In the genomic region with DNA sequence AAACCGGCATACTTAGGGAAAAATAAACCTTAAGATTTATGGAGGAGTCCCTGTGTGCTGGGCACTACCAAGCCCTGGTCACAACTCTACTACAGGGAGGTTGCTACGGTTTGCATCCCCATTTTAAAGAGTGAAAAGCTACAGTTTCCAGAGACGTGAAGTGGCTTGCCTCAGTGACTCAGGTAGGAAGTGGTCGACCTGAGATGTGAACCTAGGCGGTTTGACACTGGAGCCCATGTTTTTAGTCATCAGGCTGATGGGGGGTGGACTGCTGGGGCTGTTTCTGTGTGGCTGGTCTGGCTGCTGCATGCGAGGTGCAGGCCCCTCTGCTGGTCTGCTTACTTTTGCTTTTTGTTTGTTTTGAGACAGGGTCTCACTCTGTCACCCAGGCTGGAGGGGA, we compare ENCODE assay signal across 14 cellular contexts. TPM values are rescaled to one million over a fixed set of nuclear protein-coding genes. Genes with fewer than 3 reads are reported as not detected.
DNase-seq lines count a peak whose midpoint lies in the region; ATAC-seq and TF ChIP-seq lines count a peak whose summit lies in the region.
"Had no signal": no experiment of that assay in that cellular context is flagged by ENCODE, and none has a peak within 500 bp of the region (broad histone marks: within the 10 kb centered on the region; RNA-seq: fewer than 3 reads in every experiment).

No MANE protein-coding gene starts in this region.

- no peak overlapping the region for H3K27ac Mint-ChIP-seq in activated naive CD4-positive, alpha-beta T cell treated with anti-CD3 and anti-CD28 coated beads for 36 hours
- peak overlapping the region; percentile 94 for H3K27ac Mint-ChIP-seq in activated CD8-positive, alpha-beta memory T cell treated with anti-CD3 and anti-CD28 coated beads, Interleukin-2, amount 10 ng/mL, durations not matched to agents 7 days and 5 days
- H3K27ac Mint-ChIP-seq in immature natural killer cell: peak overlapping the region; percentile 27 to 93 (median 76)
- peak overlapping the region; percentile 65 for H3K27ac Mint-ChIP-seq in stimulated activated naive CD8-positive, alpha-beta T cell treated with anti-CD3 and anti-CD28 coated beads, Interleukin-15, Interleukin-2, amounts not matched to agents 100 ng/mL and 50 ng/mL, for 24 hours
- H3K27ac Mint-ChIP-seq: H9 had no signal

- H3K4me2 ChIP-seq in smooth muscle cell: no peak overlapping the region

- no peaks in the 10 kb centered on the region for H3K36me3 ChIP-seq in smooth muscle cell (ENCODE audit: low read depth)
- H3K36me3 ChIP-seq: right lobe of liver had no signal

- no peak overlapping the region for H2AFZ ChIP-seq in smooth muscle cell (ENCODE audit: low read depth)

- no peak overlapping the region for H3K4me3 ChIP-seq in smooth muscle cell
- H3K4me3 ChIP-seq: right lobe of liver had no signal

- no peaks in the 10 kb centered on the region for H3K9me3 ChIP-seq in smooth muscle cell (replicated peaks; ENCODE audit: low read depth)
- H3K9me3 ChIP-seq: right lobe of liver had no signal

- peaks cover 11% of the 10 kb centered on the region for H3K27me3 ChIP-seq in smooth muscle cell (ENCODE audit: low read depth)
- H3K27me3 ChIP-seq: right lobe of liver had no signal

- intact Hi-C loops in activated naive CD4-positive, alpha-beta T cell treated with anti-CD3 and anti-CD28 coated beads for 36 hours (cut with micrococcal nuclease): no loop called here
- intact Hi-C loops in left ventricle myocardium superior (cut with micrococcal nuclease): no loop called here

- no peaks in the 10 kb centered on the region for H3F3A ChIP-seq in smooth muscle cell (ENCODE audit: low read depth)

- 75% methylated on average over 6 of the region's 6 CpGs for WGBS in smooth muscle cell (ENCODE audit: low lambda C conversion rate)

- H3K4me3 Mint-ChIP-seq in activated naive CD4-positive, alpha-beta T cell treated with anti-CD3 and anti-CD28 coated beads for 36 hours: no peak overlapping the region
- H3K4me3 Mint-ChIP-seq in activated CD8-positive, alpha-beta memory T cell treated with anti-CD3 and anti-CD28 coated beads, Interleukin-2, amount 10 ng/mL, durations not matched to agents 7 days and 5 days: peak overlapping the region; percentile 18
- peak overlapping the region; percentile 70 to 83 (median 81) for H3K4me3 Mint-ChIP-seq in immature natural killer cell
- H3K4me3 Mint-ChIP-seq in stimulated activated naive CD8-positive, alpha-beta T cell treated with anti-CD3 and anti-CD28 coated beads, Interleukin-15, Interleukin-2, amounts not matched to agents 100 ng/mL and 50 ng/mL, for 24 hours: no peak overlapping the region
- H3K4me3 Mint-ChIP-seq: H9 had no signal

- CTCF ChIA-PET in activated naive CD4-positive, alpha-beta T cell treated with anti-CD3 and anti-CD28 coated beads for 36 hours (lab: Charles Lee): no interaction called here
- CTCF ChIA-PET in activated CD8-positive, alpha-beta memory T cell treated with anti-CD3 and anti-CD28 coated beads, Interleukin-2, amount 10 ng/mL, durations not matched to agents 7 days and 5 days (lab: Charles Lee): interaction anchor here (0.6 to 4.1 kb wide), 9 partner anchors 11 to 447 kb away, joined by 3 to 31 read pairs (median 4); partner anchors contain the start of gene ZNF843

- peaks cover 5% of the 10 kb centered on the region for H3K27me3 Mint-ChIP-seq in activated naive CD4-positive, alpha-beta T cell treated with anti-CD3 and anti-CD28 coated beads for 36 hours (ENCODE audit: low read depth)
- peaks cover 10% of the 10 kb centered on the region for H3K27me3 Mint-ChIP-seq in activated CD8-positive, alpha-beta memory T cell treated with anti-CD3 and anti-CD28 coated beads, Interleukin-2, amount 10 ng/mL, durations not matched to agents 7 days and 5 days
- H3K27me3 Mint-ChIP-seq in immature natural killer cell (ENCODE audit: low read depth in 3 of 3): peaks cover 0 to 8% (median 7%) of the 10 kb centered on the region in 3 donors
- H3K27me3 Mint-ChIP-seq in stimulated activated naive CD8-positive, alpha-beta T cell treated with anti-CD3 and anti-CD28 coated beads, Interleukin-15, Interleukin-2, amounts not matched to agents 100 ng/mL and 50 ng/mL, for 24 hours: peaks cover 31% of the 10 kb centered on the region

- peak; percentile 88 for ATAC-seq in activated CD8-positive, alpha-beta memory T cell treated with anti-CD3 and anti-CD28 coated beads, Interleukin-2, amount 10 ng/mL, durations not matched to agents 7 days and 5 days
- no peak for ATAC-seq in left ventricle myocardium superior

- no peak overlapping the region for H3K9ac ChIP-seq in smooth muscle cell (ENCODE audit: low read depth)

- peak; percentile 73 for DNase-seq in activated naive CD4-positive, alpha-beta T cell treated with anti-CD3 and anti-CD28 coated beads for 36 hours
- DNase-seq in activated naive CD4-positive, alpha-beta T cell treated with anti-CD3 and anti-CD28 coated beads, Interleukin-2, amount 50 U/mL, for 16 hours: no peak
- DNase-seq in activated CD8-positive, alpha-beta memory T cell treated with anti-CD3 and anti-CD28 coated beads, Interleukin-2, amount 10 ng/mL, durations not matched to agents 7 days and 5 days: peak; percentile 95
- DNase-seq in immature natural killer cell (peak; percentile 74 to 77 (median 76)), smooth muscle cell (lab: John Stamatoyannopoulos, UW; ENCODE audit: unreplicated experiment) (no peak), cerebellar cortex (ENCODE audit: low spot score) (no peak), left ventricle myocardium superior (no peak)
- DNase-seq: H9, NCI-H1417 treated with DMSO at 0.1 percent for 48 hours, right lobe of liver had no signal

- no peaks in the 10 kb centered on the region for H3K36me3 Mint-ChIP-seq in activated naive CD4-positive, alpha-beta T cell treated with anti-CD3 and anti-CD28 coated beads for 36 hours (ENCODE audit: low read depth)
- peaks cover 30% of the 10 kb centered on the region for H3K36me3 Mint-ChIP-seq in activated CD8-positive, alpha-beta memory T cell treated with anti-CD3 and anti-CD28 coated beads, Interleukin-2, amount 10 ng/mL, durations not matched to agents 7 days and 5 days
- no peaks in the 10 kb centered on the region for H3K36me3 Mint-ChIP-seq in immature natural killer cell
- H3K36me3 Mint-ChIP-seq in stimulated activated naive CD8-positive, alpha-beta T cell treated with anti-CD3 and anti-CD28 coated beads, Interleukin-15, Interleukin-2, amounts not matched to agents 100 ng/mL and 50 ng/mL, for 24 hours (ENCODE audit: low read depth): no peaks in the 10 kb centered on the region

- no peaks in the 10 kb centered on the region for H3K79me2 ChIP-seq in smooth muscle cell (ENCODE audit: low read depth)

- peaks cover 7% of the 10 kb centered on the region for H3K4me1 Mint-ChIP-seq in activated naive CD4-positive, alpha-beta T cell treated with anti-CD3 and anti-CD28 coated beads for 36 hours (ENCODE audit: low read depth)
- peaks cover 73% of the 10 kb centered on the region for H3K4me1 Mint-ChIP-seq in activated CD8-positive, alpha-beta memory T cell treated with anti-CD3 and anti-CD28 coated beads, Interleukin-2, amount 10 ng/mL, durations not matched to agents 7 days and 5 days
- H3K4me1 Mint-ChIP-seq in immature natural killer cell: peaks cover 71 to 77% of the 10 kb centered on the region in 2 donors
- H3K4me1 Mint-ChIP-seq in stimulated activated naive CD8-positive, alpha-beta T cell treated with anti-CD3 and anti-CD28 coated beads, Interleukin-15, Interleukin-2, amounts not matched to agents 100 ng/mL and 50 ng/mL, for 24 hours (ENCODE audit: low read depth): peaks cover 41% of the 10 kb centered on the region
- H3K4me1 Mint-ChIP-seq: H9 had no signal

- H3K27ac ChIP-seq in smooth muscle cell (ENCODE audit: low read depth): no peak overlapping the region
- H3K27ac ChIP-seq: right lobe of liver had no signal

- no peak for TF ChIP-seq CTCF in smooth muscle cell (IDR thresholded peaks at IDR 0.05; ENCODE audit: borderline replicate concordance, insufficient read depth, poor library complexity, severe bottlenecking)

- no peaks in the 10 kb centered on the region for H3K9me3 Mint-ChIP-seq in activated naive CD4-positive, alpha-beta T cell treated with anti-CD3 and anti-CD28 coated beads for 36 hours
- peaks cover 4% of the 10 kb centered on the region for H3K9me3 Mint-ChIP-seq in activated CD8-positive, alpha-beta memory T cell treated with anti-CD3 and anti-CD28 coated beads, Interleukin-2, amount 10 ng/mL, durations not matched to agents 7 days and 5 days (ENCODE audit: low read depth)
- peaks cover 0 to 6% (median 1%) of the 10 kb centered on the region in 6 donors for H3K9me3 Mint-ChIP-seq in immature natural killer cell
- no peaks in the 10 kb centered on the region for H3K9me3 Mint-ChIP-seq in stimulated activated naive CD8-positive, alpha-beta T cell treated with anti-CD3 and anti-CD28 coated beads, Interleukin-15, Interleukin-2, amounts not matched to agents 100 ng/mL and 50 ng/mL, for 24 hours

- no peaks in the 10 kb centered on the region for H3K4me1 ChIP-seq in smooth muscle cell (ENCODE audit: low read depth)
- H3K4me1 ChIP-seq: right lobe of liver had no signal

- no peaks in the 10 kb centered on the region for H4K20me1 ChIP-seq in smooth muscle cell (ENCODE audit: low read depth)

RNA-seq across cellular contexts. Expression of gene COX6A2, which starts 6.6 kb away (rescaled TPM):
- total RNA-seq in activated naive CD4-positive, alpha-beta T cell treated with anti-CD3 and anti-CD28 coated beads for 36 hours: not detected
- not detected for total RNA-seq in activated CD8-positive, alpha-beta memory T cell treated with anti-CD3 and anti-CD28 coated beads, Interleukin-2, amount 10 ng/mL, durations not matched to agents 7 days and 5 days
- polyA plus RNA-seq in immature natural killer cell (1 to 10 TPM in 2 of 3 donors, not detected in 1; 1.5 to 1.8 TPM), smooth muscle cell (not detected in 2 replicates)
- total RNA-seq in smooth muscle cell (not detected in 2 replicates), left ventricle myocardium superior (1,516 TPM)
- total RNA-seq: endothelial cell of umbilical vein; H9; T-helper 1 cell treated with Interleukin-12 subunit alpha and Interleukin-12 subunit beta and Interleukin-4 antibody, amounts not matched to agents 30 ng/mL and 1 ng/mL, for 36 hours had no signal
- polyA plus RNA-seq: AG04450, endothelial cell of umbilical vein had no signal

RNA-seq across cellular contexts. Expression of gene ZNF843, which starts 21.0 kb away (rescaled TPM):
- total RNA-seq in activated naive CD4-positive, alpha-beta T cell treated with anti-CD3 and anti-CD28 coated beads for 36 hours: under 1 TPM; 0.12 to 0.14 TPM
- under 1 TPM; 0.16 to 0.29 TPM for total RNA-seq in activated CD8-positive, alpha-beta memory T cell treated with anti-CD3 and anti-CD28 coated beads, Interleukin-2, amount 10 ng/mL, durations not matched to agents 7 days and 5 days
- under 1 TPM in 2 of 3 donors, not detected in 1; 0.10 to 0.17 TPM for polyA plus RNA-seq in immature natural killer cell
- 1.6 and 2.2 TPM in 2 replicates for total RNA-seq in smooth muscle cell
- 1.7 and 2.3 TPM in 2 replicates for polyA plus RNA-seq in smooth muscle cell
- 1.6 TPM for total RNA-seq in left ventricle myocardium superior

RNA-seq across cellular contexts. Expression of gene ITGAD, which starts 28.5 kb away (rescaled TPM):
- total RNA-seq in activated naive CD4-positive, alpha-beta T cell treated with anti-CD3 and anti-CD28 coated beads for 36 hours: not detected
- under 1 TPM; 0.09 to 0.23 TPM for total RNA-seq in activated CD8-positive, alpha-beta memory T cell treated with anti-CD3 and anti-CD28 coated beads, Interleukin-2, amount 10 ng/mL, durations not matched to agents 7 days and 5 days
- under 1 TPM in 2 of 3 donors, not detected in 1; 0.27 to 0.47 TPM for polyA plus RNA-seq in immature natural killer cell
- not detected in 2 replicates for total RNA-seq in smooth muscle cell
- not detected in 2 replicates for polyA plus RNA-seq in smooth muscle cell
- total RNA-seq in left ventricle myocardium superior: not detected
- total RNA-seq: endothelial cell of umbilical vein; H9; T-helper 1 cell treated with Interleukin-12 subunit alpha and Interleukin-12 subunit beta and Interleukin-4 antibody, amounts not matched to agents 30 ng/mL and 1 ng/mL, for 36 hours had no signal
- polyA plus RNA-seq: AG04450, endothelial cell of umbilical vein had no signal

RNA-seq across cellular contexts. Expression of gene ARMC5, which starts 37.7 kb away (rescaled TPM):
- total RNA-seq in activated naive CD4-positive, alpha-beta T cell treated with anti-CD3 and anti-CD28 coated beads for 36 hours: 1 to 10 TPM; 6.3 to 6.7 TPM
- total RNA-seq in activated CD8-positive, alpha-beta memory T cell treated with anti-CD3 and anti-CD28 coated beads, Interleukin-2, amount 10 ng/mL, durations not matched to agents 7 days and 5 days: 10 to 100 TPM; 19.2 to 22.2 TPM
- 10 to 100 TPM; 11.1 to 16.2 (median 14.2) TPM for polyA plus RNA-seq in immature natural killer cell
- total RNA-seq in smooth muscle cell: 5.8 and 7.0 TPM in 2 replicates
- polyA plus RNA-seq in smooth muscle cell: 19.6 and 24.6 TPM in 2 replicates
- 5.4 TPM for total RNA-seq in left ventricle myocardium superior

RNA-seq across cellular contexts. Expression of gene TGFB1I1, which starts 50.4 kb away (rescaled TPM):
- under 1 TPM in 1 of 2 experiments, not detected in 1; 0.12 TPM for total RNA-seq in activated naive CD4-positive, alpha-beta T cell treated with anti-CD3 and anti-CD28 coated beads for 36 hours
- 1 to 10 TPM in 1 of 2 experiments, under 1 TPM in 1; 0.67 to 1.0 TPM for total RNA-seq in activated CD8-positive, alpha-beta memory T cell treated with anti-CD3 and anti-CD28 coated beads, Interleukin-2, amount 10 ng/mL, durations not matched to agents 7 days and 5 days
- polyA plus RNA-seq in immature natural killer cell (under 1 TPM in 2 of 3 donors, not detected in 1; 0.32 to 0.53 TPM), smooth muscle cell (203 and 213 TPM in 2 replicates)
- total RNA-seq in smooth muscle cell (67.2 and 73.0 TPM in 2 replicates), left ventricle myocardium superior (13.6 TPM)

Comparison
In these comparisons a context has a peak if more than half of its experiments do, and no peak if none do; other contexts are left out.
1. DNase-seq: peak in activated naive CD4-positive, alpha-beta T cell treated with anti-CD3 and anti-CD28 coated beads for 36 hours (single experiment), activated CD8-positive, alpha-beta memory T cell treated with anti-CD3 and anti-CD28 coated beads, Interleukin-2, amount 10 ng/mL, durations not matched to agents 7 days and 5 days (single experiment) and immature natural killer cell (3 of 3); none in activated naive CD4-positive, alpha-beta T cell treated with anti-CD3 and anti-CD28 coated beads, Interleukin-2, amount 50 U/mL, for 16 hours (single experiment), smooth muscle cell (single experiment), cerebellar cortex (single experiment) and left ventricle myocardium superior (single experiment).
2. H3K4me3 Mint-ChIP-seq: peak in activated CD8-positive, alpha-beta memory T cell treated with anti-CD3 and anti-CD28 coated beads, Interleukin-2, amount 10 ng/mL, durations not matched to agents 7 days and 5 days (single experiment) and immature natural killer cell (5 of 5); none in activated naive CD4-positive, alpha-beta T cell treated with anti-CD3 and anti-CD28 coated beads for 36 hours (single experiment) and stimulated activated naive CD8-positive, alpha-beta T cell treated with anti-CD3 and anti-CD28 coated beads, Interleukin-15, Interleukin-2, amounts not matched to agents 100 ng/mL and 50 ng/mL, for 24 hours (single experiment).
3. RNA of gene COX6A2, which starts 6.6 kb away (total RNA-seq): 1,516 TPM in left ventricle myocardium superior (single experiment); not detected in activated naive CD4-positive, alpha-beta T cell treated with anti-CD3 and anti-CD28 coated beads for 36 hours, not detected in activated CD8-positive, alpha-beta memory T cell treated with anti-CD3 and anti-CD28 coated beads, Interleukin-2, amount 10 ng/mL, durations not matched to agents 7 days and 5 days and not detected in smooth muscle cell; every median in the first group is over 1,000 times any median in the second.